Comparison of ENCODE assay signal across 41 cellular contexts in genomic region chr14:30331030-30331429, GRCh38.
"Had no signal": no experiment of that assay in that cellular context is flagged by ENCODE, and none has a peak within 500 bp of the region (broad histone marks: within the 10 kb centered on the region; RNA-seq: fewer than 3 reads in every experiment).

No MANE protein-coding gene starts in this region.

- H3K36me3 ChIP-seq: adrenal gland, ascending aorta, brain microvascular endothelial cell, breast epithelium, cardiac muscle cell had no signal

- FAIRE-seq: astrocyte, bronchial epithelial cell had no signal

- H3K4me1 ChIP-seq: adrenal gland, ascending aorta, body of pancreas, breast epithelium had no signal

- H3K9me3 Mint-ChIP-seq: activated naive CD4-positive, alpha-beta T cell treated with anti-CD3 and anti-CD28 coated beads for 36 hours; activated naive CD4-positive, alpha-beta T cell treated with anti-CD3 and anti-CD28 coated beads, Interleukin-2, amount 10 ng/mL, durations not matched to agents 7 days and 5 days; activated naive CD4-positive, alpha-beta T cell treated with anti-CD3 and anti-CD28 coated beads, Interleukin-2, amount 50 U/mL, for 24 hours; activated naive CD8-positive, alpha-beta T cell treated with anti-CD3 and anti-CD28 coated beads, Interleukin-2, amount 10 ng/mL, durations not matched to agents 7 days and 5 days; activated naive CD8-positive, alpha-beta T cell treated with anti-CD3 and anti-CD28 coated beads, Interleukin-2, amount 50 U/mL, for 24 hours; activated T-cell treated with anti-CD3 and anti-CD28 coated beads, Interleukin-2, amount 50 U/mL, for 24 hours; activated T-cell treated with anti-CD3 and anti-CD28 coated beads, Interleukin-2, amount 50 U/mL, for 4 hours had no signal

- H3K27me3 ChIP-seq: adrenal gland, ascending aorta, body of pancreas, brain microvascular endothelial cell, breast epithelium, cardiac muscle cell had no signal

- H3K36me3 Mint-ChIP-seq: activated naive CD4-positive, alpha-beta T cell treated with anti-CD3 and anti-CD28 coated beads, Interleukin-2, amount 10 ng/mL, durations not matched to agents 7 days and 5 days; activated naive CD8-positive, alpha-beta T cell; activated naive CD8-positive, alpha-beta T cell treated with anti-CD3 and anti-CD28 coated beads for 36 hours; activated naive CD8-positive, alpha-beta T cell treated with anti-CD3 and anti-CD28 coated beads, Interleukin-2, amount 10 ng/mL, durations not matched to agents 7 days and 5 days; brain had no signal

- H3K27me3 Mint-ChIP-seq: activated naive CD4-positive, alpha-beta T cell treated with anti-CD3 and anti-CD28 coated beads, Interleukin-2, amount 10 ng/mL, durations not matched to agents 7 days and 5 days; brain; central memory CD8-positive, alpha-beta T cell had no signal

- H3K27ac Mint-ChIP-seq: activated naive CD4-positive, alpha-beta T cell treated with anti-CD3 and anti-CD28 coated beads for 36 hours; activated naive CD4-positive, alpha-beta T cell treated with anti-CD3 and anti-CD28 coated beads, Interleukin-2, amount 10 ng/mL, durations not matched to agents 7 days and 5 days; activated naive CD4-positive, alpha-beta T cell treated with anti-CD3 and anti-CD28 coated beads, Interleukin-2, amount 50 U/mL, for 24 hours; activated naive CD4-positive, alpha-beta T cell treated with anti-CD3 and anti-CD28 coated beads, Interleukin-2, amount 50 U/mL, for 72 hours; activated naive CD8-positive, alpha-beta T cell; activated naive CD8-positive, alpha-beta T cell treated with anti-CD3 and anti-CD28 coated beads for 36 hours; activated naive CD8-positive, alpha-beta T cell treated with anti-CD3 and anti-CD28 coated beads, Interleukin-2, amount 10 ng/mL, durations not matched to agents 7 days and 5 days; activated naive CD8-positive, alpha-beta T cell treated with anti-CD3 and anti-CD28 coated beads, Interleukin-2, amount 50 U/mL, for 24 hours; activated T-cell treated with anti-CD3 and anti-CD28 coated beads, Interleukin-2, amount 50 U/mL, for 24 hours; activated T-cell treated with anti-CD3 and anti-CD28 coated beads, Interleukin-2, amount 50 U/mL, for 72 hours; activated T-helper 1 cell treated with anti-CD3 and anti-CD28 coated beads, Interleukin-12 subunit alpha, Interleukin-12 subunit beta, Interleukin-2, Interleukin-4 antibody, amounts not matched to agents 30 ng/mL and 10 ng/mL and 1 ng/mL, durations not matched to agents 14 hours and 24 hours and 36 hours; activated T-helper 17 cell treated with anti-CD3 and anti-CD28 coated beads, Interleukin-2, amount 50 U/mL, for 72 hours; activated T-helper 2 cell treated with anti-CD3 and anti-CD28 coated beads, Interferon-gamma antibody, Interleukin-2, Interleukin-4, amounts not matched to agents 10 μg/mL and 5 μg/mL and 100 μg/mL, durations not matched to agents 14 hours and 24 hours and 36 hours; brain had no signal

- ATAC-seq: activated naive CD4-positive, alpha-beta T cell treated with anti-CD3 and anti-CD28 coated beads, Interleukin-2, amount 50 U/mL, for 72 hours; activated naive CD8-positive, alpha-beta T cell treated with anti-CD3 and anti-CD28 coated beads, Interleukin-2, amount 50 U/mL, for 24 hours; activated T-cell treated with anti-CD3 and anti-CD28 coated beads, Interleukin-2, amount 50 U/mL, for 4 hours; activated T-cell treated with anti-CD3 and anti-CD28 coated beads, Interleukin-2, amount 50 U/mL, for 72 hours; activated T-helper 17 cell treated with anti-CD3 and anti-CD28 coated beads, Interleukin-2, amount 50 U/mL, for 72 hours; body of pancreas had no signal

- DNase-seq: activated effector memory CD4-positive, alpha-beta T cell treated with anti-CD3 and anti-CD28 coated beads, Interleukin-2, amount 50 U/mL, for 16 hours; activated effector memory CD4-positive, alpha-beta T cell treated with Interleukin-2 at 50 U/mL for 16 hours; activated gamma-delta T cell; activated gamma-delta T cell treated with Interleukin-2 at 50 U/mL for 16 hours; activated naive CD4-positive, alpha-beta T cell; activated naive CD4-positive, alpha-beta T cell treated with anti-CD3 and anti-CD28 coated beads for 36 hours; activated naive CD4-positive, alpha-beta T cell treated with anti-CD3 and anti-CD28 coated beads, Interleukin-2, amount 10 ng/mL, durations not matched to agents 7 days and 5 days; activated naive CD4-positive, alpha-beta T cell treated with anti-CD3 and anti-CD28 coated beads, Interleukin-2, amount 50 U/mL, for 16 hours; activated naive CD4-positive, alpha-beta T cell treated with Interleukin-2 at 50 U/mL for 16 hours; activated naive CD8-positive, alpha-beta T cell treated with anti-CD3 and anti-CD28 coated beads for 36 hours; activated naive CD8-positive, alpha-beta T cell treated with anti-CD3 and anti-CD28 coated beads, Interleukin-2, amount 10 ng/mL, durations not matched to agents 7 days and 5 days; activated naive CD8-positive, alpha-beta T cell treated with anti-CD3 and anti-CD28 coated beads, Interleukin-2, amount 50 U/mL, for 24 hours; activated T-cell treated with anti-CD3 and anti-CD28 coated beads for 4 hours; activated T-cell treated with anti-CD3 and anti-CD28 coated beads, Interleukin-2, amount 50 U/mL, for 1 hour; activated T-cell treated with anti-CD3 and anti-CD28 coated beads, Interleukin-2, amount 50 U/mL, for 24 hours; activated T-cell treated with anti-CD3 and anti-CD28 coated beads, Interleukin-2, amount 50 U/mL, for 4 hours; activated T-cell treated with anti-CD3 and anti-CD28 coated beads, Interleukin-2, amount 50 U/mL, for 48 hours; activated T-cell treated with anti-CD3 and anti-CD28 coated beads, Interleukin-2, amount 50 U/mL, for 72 hours; adrenal gland; amniotic stem cell; amygdala; anterior cingulate cortex; aorta; body of pancreas; brain microvascular endothelial cell; caudate nucleus; central memory CD4-positive, alpha-beta T cell; cerebellar nuclear complex had no signal

- H3K4me3 ChIP-seq: adrenal gland, ascending aorta, body of pancreas, breast epithelium, cardiac muscle cell had no signal

- H3K27ac ChIP-seq: adrenal gland, ascending aorta, body of pancreas, brain microvascular endothelial cell, breast epithelium, cardiac muscle cell had no signal

- H3K4me1 Mint-ChIP-seq: activated naive CD4-positive, alpha-beta T cell treated with anti-CD3 and anti-CD28 coated beads, Interleukin-2, amount 10 ng/mL, durations not matched to agents 7 days and 5 days; activated naive CD4-positive, alpha-beta T cell treated with anti-CD3 and anti-CD28 coated beads, Interleukin-2, amount 50 U/mL, for 24 hours; activated naive CD8-positive, alpha-beta T cell treated with anti-CD3 and anti-CD28 coated beads, Interleukin-2, amount 10 ng/mL, durations not matched to agents 7 days and 5 days; central memory CD8-positive, alpha-beta T cell had no signal

- H3K9me3 ChIP-seq: adrenal gland, ascending aorta, body of pancreas, breast epithelium had no signal

- H3K4me3 Mint-ChIP-seq: activated naive CD4-positive, alpha-beta T cell treated with anti-CD3 and anti-CD28 coated beads for 36 hours; activated naive CD4-positive, alpha-beta T cell treated with anti-CD3 and anti-CD28 coated beads, Interleukin-2, amount 10 ng/mL, durations not matched to agents 7 days and 5 days; activated naive CD4-positive, alpha-beta T cell treated with anti-CD3 and anti-CD28 coated beads, Interleukin-2, amount 50 U/mL, for 24 hours; activated naive CD8-positive, alpha-beta T cell; activated naive CD8-positive, alpha-beta T cell treated with anti-CD3 and anti-CD28 coated beads for 36 hours; activated naive CD8-positive, alpha-beta T cell treated with anti-CD3 and anti-CD28 coated beads, Interleukin-2, amount 10 ng/mL, durations not matched to agents 7 days and 5 days; activated naive CD8-positive, alpha-beta T cell treated with anti-CD3 and anti-CD28 coated beads, Interleukin-2, amount 50 U/mL, for 24 hours; activated T-cell treated with anti-CD3 and anti-CD28 coated beads, Interleukin-2, amount 50 U/mL, for 24 hours; activated T-cell treated with anti-CD3 and anti-CD28 coated beads, Interleukin-2, amount 50 U/mL, for 4 hours; activated T-cell treated with anti-CD3 and anti-CD28 coated beads, Interleukin-2, amount 50 U/mL, for 72 hours; activated T-helper 1 cell treated with anti-CD3 and anti-CD28 coated beads, Interleukin-12 subunit alpha, Interleukin-12 subunit beta, Interleukin-2, Interleukin-4 antibody, amounts not matched to agents 30 ng/mL and 10 ng/mL and 1 ng/mL, durations not matched to agents 14 hours and 24 hours and 36 hours; activated T-helper 17 cell treated with anti-CD3 and anti-CD28 coated beads, Interleukin-2, amount 50 U/mL, for 72 hours; brain; central memory CD8-positive, alpha-beta T cell had no signal
